Comparison of ENCODE assay signal across 1 cellular context in the genomic region with DNA sequence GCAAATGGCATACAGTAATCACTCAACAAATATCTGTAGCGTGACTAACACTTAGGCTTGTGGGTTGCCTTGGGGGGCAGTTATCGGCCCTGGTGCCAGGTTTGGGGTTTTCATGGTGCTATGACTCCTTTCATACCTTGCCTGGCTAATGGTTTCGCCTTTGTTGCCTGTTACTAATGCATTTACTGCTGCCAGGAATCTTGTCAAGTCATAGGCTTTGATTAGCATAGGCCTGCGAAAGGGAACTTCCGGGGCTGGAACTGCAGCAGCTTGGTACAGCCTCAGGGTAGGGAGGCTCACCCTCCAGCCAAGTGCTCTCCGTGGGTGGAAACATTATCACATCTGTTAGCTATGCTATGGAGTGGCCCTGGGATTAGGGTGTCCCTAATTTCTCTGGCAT.
TF ChIP-seq lines count a peak whose summit lies in the region.

No MANE protein-coding gene starts in this region.

TF ChIP-seq in HepG2, 621 proteins besides CTCF, POLR2A, EP300 and RAD21:
- TF ChIP-seq ZNF878 (CRISPR knock-in tag; IDR thresholded peaks at IDR 0.05) (no peak), ZNF850 (CRISPR knock-in tag; conservative IDR thresholded peaks at IDR 0.05) (no peak), HMG20A (CRISPR knock-in tag; IDR thresholded peaks at IDR 0.05; ENCODE audit: borderline replicate concordance) (no peak), ZNF672 (CRISPR knock-in tag; IDR thresholded peaks at IDR 0.05) (no peak), RBM39 (IDR thresholded peaks at IDR 0.05; ENCODE audit: low read depth, low read length, poor library complexity, severe bottlenecking) (no peak), SIX1 (CRISPR knock-in tag; IDR thresholded peaks at IDR 0.05; ENCODE audit: borderline replicate concordance) (no peak), RORA (CRISPR knock-in tag; IDR thresholded peaks at IDR 0.05) (no peak), YY1 (IDR thresholded peaks at IDR 0.05; ENCODE audit: insufficient read depth, insufficient replicate concordance, low read depth, low read length) (no peak), ZNF713 (CRISPR knock-in tag; IDR thresholded peaks at IDR 0.05) (no peak), XBP1 (CRISPR knock-in tag; IDR thresholded peaks at IDR 0.05) (no peak), ZNF296 (CRISPR knock-in tag; conservative IDR thresholded peaks at IDR 0.05) (no peak), MIXL1 (CRISPR knock-in tag; IDR thresholded peaks at IDR 0.05) (no peak), SOX5 (CRISPR knock-in tag; IDR thresholded peaks at IDR 0.05; ENCODE audit: borderline replicate concordance) (no peak)
- TF ChIP-seq, protein P1, sequence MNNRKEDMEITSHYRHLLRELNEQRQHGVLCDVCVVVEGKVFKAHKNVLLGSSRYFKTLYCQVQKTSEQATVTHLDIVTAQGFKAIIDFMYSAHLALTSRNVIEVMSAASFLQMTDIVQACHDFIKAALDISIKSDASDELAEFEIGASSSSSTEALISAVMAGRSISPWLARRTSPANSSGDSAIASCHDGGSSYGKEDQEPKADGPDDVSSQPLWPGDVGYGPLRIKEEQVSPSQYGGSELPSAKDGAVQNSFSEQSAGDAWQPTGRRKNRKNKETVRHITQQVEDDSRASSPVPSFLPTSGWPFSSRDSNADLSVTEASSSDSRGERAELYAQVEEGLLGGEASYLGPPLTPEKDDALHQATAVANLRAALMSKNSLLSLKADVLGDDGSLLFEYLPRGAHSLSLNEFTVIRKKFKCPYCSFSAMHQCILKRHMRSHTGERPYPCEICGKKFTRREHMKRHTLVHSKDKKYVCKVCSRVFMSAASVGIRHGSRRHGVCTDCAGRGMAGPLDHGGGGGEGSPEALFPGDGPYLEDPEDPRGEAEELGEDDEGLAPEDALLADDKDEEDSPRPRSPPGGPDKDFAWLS (CRISPR knock-in tag; IDR thresholded peaks at IDR 0.05; ENCODE audit: borderline replicate concordance) = no peak
